ENCODE assay signal across 9 cellular contexts in the genomic region with DNA sequence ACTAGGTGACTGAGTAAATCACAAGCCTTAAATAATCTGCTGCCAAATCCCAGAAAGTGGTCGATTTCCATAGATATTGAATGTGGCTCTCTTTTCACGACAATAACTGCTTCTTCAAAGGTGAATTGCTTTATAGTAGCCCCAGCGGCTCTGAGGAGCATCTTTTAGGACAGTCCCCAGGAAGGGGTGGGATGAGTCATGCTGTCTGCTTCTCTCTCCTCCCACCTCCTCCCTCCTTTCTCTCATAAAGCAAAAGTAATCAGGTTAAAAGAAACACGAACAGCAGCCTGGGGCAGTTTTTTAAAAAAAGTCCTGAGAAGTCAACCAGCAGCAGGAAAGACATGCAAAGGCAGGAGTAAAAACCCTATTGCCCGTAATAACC. TPM values are rescaled to one million over a fixed set of nuclear protein-coding genes. Genes with fewer than 3 reads are reported as not detected.
DNase-seq lines count a peak whose midpoint lies in the region; ATAC-seq, FAIRE-seq and TF ChIP-seq lines count a peak whose summit lies in the region.
"Had no signal": no experiment of that assay in that cellular context is flagged by ENCODE, and none has a peak within 500 bp of the region (broad histone marks: within the 10 kb centered on the region; RNA-seq: fewer than 3 reads in every experiment).

No MANE protein-coding gene starts in this region.

- H4K5ac ChIP-seq in IMR-90 (ENCODE audit: low read depth, low read length) (no peak overlapping the region), H1 (ENCODE audit: insufficient read length, low read depth, low read length) (no peak overlapping the region)

- no peak overlapping the region for H3K18ac ChIP-seq in IMR-90 (ENCODE audit: low read depth, low read length)
- H3K18ac ChIP-seq in H1 (ENCODE audit: extremely low read depth, low read length), result no peak overlapping the region

- DNase-seq in COLO829 (ENCODE audit: low spot score), result peak; percentile 23
- DNase-seq in IMR-90, result peak; percentile 65
- peak; percentile 59 to 68 for DNase-seq in activated CD4-positive, alpha-beta T cell treated with anti-CD3 and anti-CD28 coated beads, Interleukin-2, amount 50 U/mL, for 48 hours
- DNase-seq in H1 (ENCODE audit: low read depth in 1 of 2, low spot score in 2 of 2), result no peak
- DNase-seq in gastrocnemius medialis, result no peak

- no peak overlapping the region for H2AFZ ChIP-seq in IMR-90 (replicated peaks; ENCODE audit: low read length, poor library complexity)
- H2AFZ ChIP-seq in H1 (ENCODE audit: low read length), result no peak overlapping the region

- H2BK5ac ChIP-seq in IMR-90 (ENCODE audit: low read depth, low read length, poor library complexity, severe bottlenecking), result no peak overlapping the region
- no peak overlapping the region for H2BK5ac ChIP-seq in H1 (ENCODE audit: low read depth, low read length)

- H3K56ac ChIP-seq in IMR-90 (ENCODE audit: extremely low read depth, insufficient read depth, low read length) (no peak overlapping the region), H1 (replicated peaks; ENCODE audit: insufficient read length, low read depth, low read length) (no peak overlapping the region)

- no peak for TF ChIP-seq POLR2A in IMR-90 (IDR thresholded peaks at IDR 0.05; ENCODE audit: low read depth, low read length)
- no peak for TF ChIP-seq POLR2A in H1 (IDR thresholded peaks at IDR 0.05; ENCODE audit: control extremely low read depth in 1 of 2, low read depth in 2 of 2, low read length in 2 of 2)
- TF ChIP-seq POLR2A in gastrocnemius medialis (IDR thresholded peaks at IDR 0.05), result no peak

- H3K4me1 ChIP-seq in IMR-90 (ENCODE audit: control insufficient read depth, insufficient read depth, low read length), result peaks cover 20% of the 10 kb centered on the region
- H3K4me1 ChIP-seq in H1 (replicated peaks in 1 of 4; ENCODE audit: control insufficient read depth in 3 of 4, insufficient read depth in 4 of 4, low read length in 3 of 4), result peaks cover 3 to 7% (median 4%) of the 10 kb centered on the region in 4 experiments; a peak in 5 of 7 replicates
- H3K4me1 ChIP-seq in gastrocnemius medialis, result peaks cover 22 to 31% of the 10 kb centered on the region in 2 donors

- CTCF ChIA-PET in IMR-90 (lab: Yijun Ruan, JAX), result no interaction called here
- CTCF ChIA-PET in H1 (lab: Charles Lee; ENCODE audit: partially characterized antibody), result interaction anchor here (1.5 kb wide), 1 partner anchor 27 kb away, joined by 5 read pairs; no protein-coding TSS in a partner anchor

- H2BK12ac ChIP-seq in H1 (ENCODE audit: low read depth, low read length), result no peak overlapping the region

- no peak overlapping the region for H3K14ac ChIP-seq in IMR-90 (replicated peaks; ENCODE audit: low read depth, low read length)
- no peak overlapping the region for H3K14ac ChIP-seq in H1 (ENCODE audit: insufficient read length)

- H3K36me3 ChIP-seq in IMR-90 (ENCODE audit: control insufficient read depth, insufficient read depth, low read length) (peaks cover 8% of the 10 kb centered on the region; the same call in 1 of the 2 replicates), H1 (ENCODE audit: control insufficient read depth in 2 of 4, insufficient read depth in 4 of 4, low read length in 3 of 4) (no peaks in the 10 kb centered on the region), gastrocnemius medialis (no peaks in the 10 kb centered on the region)

- no peak for TF ChIP-seq EP300 in H1 (IDR thresholded peaks at IDR 0.05; ENCODE audit: borderline replicate concordance in 1 of 2, low read depth in 2 of 2, low read length in 2 of 2)

- H2AK5ac ChIP-seq in IMR-90 (ENCODE audit: low read depth, low read length) (no peak overlapping the region), H1 (ENCODE audit: low read depth, low read length) (no peak overlapping the region)

- H3K27ac ChIP-seq in IMR-90 (ENCODE audit: insufficient read depth, low read length) (no peak overlapping the region), H1 (ENCODE audit: low read depth, low read length) (no peak overlapping the region), gastrocnemius medialis (peak overlapping the region in 3 of 4 donors; percentile 80 to 94 (median 89))

- H3K9me1 ChIP-seq in IMR-90 (ENCODE audit: insufficient read depth, low read length), result peaks cover 5% of the 10 kb centered on the region; the same call in 1 of the 2 replicates

- WGBS in IMR-90 (ENCODE audit: extremely low coverage in 2 of 2, insufficient read length in 1 of 2), 2 experiments, result 50% methylated on average over 1 of the region's 5 CpGs; no CpG with 5 or more reads in 1 of the 2 experiments
- 50% methylated on average over 5 of the region's 5 CpGs; no CpG with 5 or more reads in 1 of the 2 experiments for WGBS in H1 (ENCODE audit: extremely low coverage in 1 of 2, insufficient coverage in 1 of 2, insufficient read length in 1 of 2, insufficient replicate concordance in 2 of 2, low coverage in 1 of 2, low lambda C conversion rate in 2 of 2, missing lambda C conversion rate in 1 of 2), 2 experiments

- dilution Hi-C loops in IMR-90 (cut with HindIII; ENCODE audit: low sequenced_read_pairs, unreplicated experiment), result no loop called here

- no peak overlapping the region for H3K9ac ChIP-seq in IMR-90 (ENCODE audit: low read depth, low read length)
- no peak overlapping the region for H3K9ac ChIP-seq in H1 (replicated peaks in 1 of 4; ENCODE audit: extremely low read depth in 1 of 4, low read depth in 3 of 4, low read length in 3 of 4)

- TF ChIP-seq RAD21 in IMR-90 (IDR thresholded peaks at IDR 0.05; ENCODE audit: low read length) (no peak), H1 (IDR thresholded peaks at IDR 0.05 in 1 of 2, conservative IDR thresholded peaks at IDR 0.05 in 1 of 2; ENCODE audit: low read depth in 2 of 2, low read length in 2 of 2) (no peak)

- H3K79me1 ChIP-seq in IMR-90 (ENCODE audit: low read depth in 1 of 2, low read length in 2 of 2) (peaks cover 12 to 58% of the 10 kb centered on the region in 2 experiments), H1 (ENCODE audit: low read depth, low read length) (no peaks in the 10 kb centered on the region; the same call in 1 of the 2 replicates)

- H3K4me2 ChIP-seq in IMR-90 (ENCODE audit: low read depth, low read length), result peak overlapping the region; percentile 71
- H3K4me2 ChIP-seq in H1 (ENCODE audit: insufficient read depth in 1 of 2, low read depth in 2 of 2, low read length in 2 of 2), result no peak overlapping the region

- in situ Hi-C loops in IMR-90 (cut with MboI; ENCODE audit: low sequenced_read_pairs), result no loop called here
- in situ Hi-C loops in gastrocnemius medialis (cut with MboI; ENCODE audit: low sequenced_read_pairs in 4 of 4), result no loop called here

- no peaks in the 10 kb centered on the region for H3K79me2 ChIP-seq in H1 (ENCODE audit: control insufficient read depth in 1 of 2, insufficient read depth in 2 of 2, low read length in 2 of 2)

- ATAC-seq in IMR-90 (ENCODE audit: low read depth) (peak; percentile 8; the same call in 1 of the 2 replicates), gastrocnemius medialis (no peak), GM18498 (IDR thresholded peaks at IDR 0.05; ENCODE audit: unreplicated experiment) (no peak), HG03139 (IDR thresholded peaks at IDR 0.05; ENCODE audit: unreplicated experiment) (no peak), GM21619 (IDR thresholded peaks at IDR 0.05; ENCODE audit: unreplicated experiment) (no peak)

- H2AK9ac ChIP-seq in IMR-90 (replicated peaks; ENCODE audit: low read depth, low read length, poor library complexity), result no peak overlapping the region

- peaks cover 15% of the 10 kb centered on the region; the same call in 1 of the 2 replicates for H4K20me1 ChIP-seq in IMR-90 (ENCODE audit: insufficient read depth, low read length)
- no peaks in the 10 kb centered on the region for H4K20me1 ChIP-seq in H1 (replicated peaks in 1 of 2; ENCODE audit: control insufficient read depth in 1 of 2, insufficient read depth in 2 of 2, low read length in 2 of 2)

- no peak overlapping the region for H4K91ac ChIP-seq in IMR-90 (ENCODE audit: insufficient read depth, low read depth, low read length)
- no peak overlapping the region for H4K91ac ChIP-seq in H1 (replicated peaks; ENCODE audit: insufficient read length, low read length)

- no TSS peak for BruUV-seq in IMR-90 (replicated peaks; lab: Mats Ljungman, UMichigan)

- POLR2A ChIA-PET in IMR-90 (lab: Charles Lee; ENCODE audit: unreplicated experiment) (no interaction called here), H1 (lab: Charles Lee; ENCODE audit: partially characterized antibody) (no interaction called here)

- no peak overlapping the region for H2BK120ac ChIP-seq in IMR-90 (ENCODE audit: low read depth, low read length)
- H2BK120ac ChIP-seq in H1 (replicated peaks; ENCODE audit: low read depth, low read length), result no peak overlapping the region

- H2BK20ac ChIP-seq in IMR-90 (ENCODE audit: low read depth, low read length) (0 out of 2 replicates have a peak overlapping the region, but pooled peaks have one; percentile 1), H1 (ENCODE audit: low read length) (no peak overlapping the region)

- TF ChIP-seq CTCF in IMR-90 (conservative IDR thresholded peaks at IDR 0.05; ENCODE audit: low read depth, low read length), result no peak
- TF ChIP-seq CTCF in H1 (IDR thresholded peaks at IDR 0.05; ENCODE audit: control extremely low read depth in 1 of 3, insufficient read depth in 1 of 3, low read depth in 1 of 3, low read length in 3 of 3), result no peak
- no peak for TF ChIP-seq CTCF in gastrocnemius medialis (IDR thresholded peaks at IDR 0.05 in 4 of 5, conservative IDR thresholded peaks at IDR 0.05 in 1 of 5)

- no peaks in the 10 kb centered on the region for H3K27me3 ChIP-seq in IMR-90 (ENCODE audit: control insufficient read depth, insufficient read depth, low read length)
- H3K27me3 ChIP-seq in H1 (replicated peaks in 1 of 4; ENCODE audit: control insufficient read depth in 3 of 4, extremely low read depth in 1 of 4, insufficient read depth in 3 of 4, low read length in 3 of 4), result peaks cover 0 to 14% (median 7%) of the 10 kb centered on the region in 4 experiments; a peak in 4 of 7 replicates
- H3K27me3 ChIP-seq in gastrocnemius medialis, result no peaks in the 10 kb centered on the region

- H3K23ac ChIP-seq in IMR-90 (ENCODE audit: low read depth, low read length) (no peak overlapping the region), H1 (ENCODE audit: insufficient read length) (no peak overlapping the region)

- H4K8ac ChIP-seq in IMR-90 (ENCODE audit: low read depth in 2 of 2, low read length in 2 of 2) (no peak overlapping the region), H1 (ENCODE audit: extremely low read depth, insufficient read depth, low read length) (no peak overlapping the region)

- intact Hi-C loops in IMR-90 (cut with micrococcal nuclease) (no loop called here), gastrocnemius medialis (cut with DNase I; ENCODE audit: low total_unique reads) (no loop called here)

- H3K23me2 ChIP-seq in H1 (ENCODE audit: low read depth, low read length), result peaks cover 5% of the 10 kb centered on the region

- no peak overlapping the region for H3K4me3 ChIP-seq in IMR-90 (ENCODE audit: insufficient read depth, low read depth, low read length)
- no peak overlapping the region for H3K4me3 ChIP-seq in H1 (ENCODE audit: extremely low read depth in 1 of 4, insufficient read depth in 2 of 4, low read depth in 3 of 4, low read length in 4 of 4)
- no peak overlapping the region for H3K4me3 ChIP-seq in gastrocnemius medialis

- H3K4ac ChIP-seq in IMR-90 (ENCODE audit: low read depth, low read length) (peak overlapping the region; percentile 37; the same call in 1 of the 2 replicates), H1 (replicated peaks; ENCODE audit: insufficient read length, low read depth, low read length) (no peak overlapping the region)

- FAIRE-seq in H1 (lab: Jason Lieb, UNC), result no peak
- FAIRE-seq: islet of Langerhans had no signal

- no peaks in the 10 kb centered on the region for H3K9me3 ChIP-seq in IMR-90 (ENCODE audit: control insufficient read depth, insufficient read depth, low read length)
- H3K9me3 ChIP-seq in H1 (ENCODE audit: insufficient read depth in 2 of 2, low read depth in 1 of 2, low read length in 1 of 2), result no peaks in the 10 kb centered on the region
- no peaks in the 10 kb centered on the region for H3K9me3 ChIP-seq in gastrocnemius medialis

- H2BK15ac ChIP-seq in IMR-90 (ENCODE audit: low read depth, low read length), result no peak overlapping the region
- no peak overlapping the region for H2BK15ac ChIP-seq in H1 (ENCODE audit: low read length)

RNA-seq across cellular contexts. Expression of a gene that starts 1.8 kb away (rescaled TPM):
- 9.5 and 10.3 TPM in 2 replicates for total RNA-seq in IMR-90 (2012; rRNA removed)
- polyA plus RNA-seq in IMR-90 (2012; rRNA removed), result 9.5 and 11.4 TPM in 2 replicates
- polyA plus RNA-seq in IMR-90 (2012; cell fraction: cytosol; rRNA removed), result 5.7 and 7.2 TPM in 2 replicates
- polyA plus RNA-seq in IMR-90 (2012; cell fraction: nucleus; rRNA removed; ENCODE audit: low replicate concordance), result 10.8 and 15.5 TPM in 2 replicates
- 5.8 and 6.1 TPM in 2 replicates for total RNA-seq in H1 (2021; fragmentation: NEBNext Ultra II Directional; extraction: Animal tissue kit (Norgen Biotek cat#: 25700))
- polyA plus RNA-seq in H1 (2011; rRNA removed), result 2.1 and 3.6 TPM in 2 replicates
- 2.9 TPM for polyA plus RNA-seq in H1 (2011; cell fraction: cytosol; rRNA removed)
- polyA plus RNA-seq in H1 (2011; cell fraction: nucleus; rRNA removed), result 4.0 TPM
- 3.0 to 5.0 TPM (median 4.1 TPM) in 4 replicates for polyA plus RNA-seq in H1 (2012, experiment 1 of 2)
- 8.6 TPM for polyA plus RNA-seq in H1 (2012, experiment 2 of 2)
- 3.0 TPM for polyA plus RNA-seq in H1 (2013, experiment 1 of 2)
- polyA plus RNA-seq in H1 (2013, experiment 2 of 2), result 3.0 TPM
- polyA minus RNA-seq in H1 (2011; rRNA and poly(A)+ RNA removed), result 7.2 and 7.6 TPM in 2 replicates
- 2.6 TPM for polyA minus RNA-seq in H1 (2011; cell fraction: cytosol; rRNA and poly(A)+ RNA removed)
- polyA minus RNA-seq in H1 (2011; cell fraction: nucleus; rRNA and poly(A)+ RNA removed), result 3.6 TPM
- total RNA-seq in gastrocnemius medialis, result 10 to 100 TPM in 3 of 4 donors, 1 to 10 TPM in 1; 8.2 to 22.4 (median 21.4) TPM

RNA-seq across cellular contexts. Expression of a gene that starts 18.1 kb away (rescaled TPM):
- total RNA-seq in IMR-90 (2012; rRNA removed) (80.1 and 81.1 TPM in 2 replicates), gastrocnemius medialis (10 to 100 TPM; 55.0 to 93.5 (median 68.4) TPM)
- polyA plus RNA-seq in IMR-90 (2012; rRNA removed) (97.1 and 104 TPM in 2 replicates), H1 (2011; rRNA removed) (56.3 and 125 TPM in 2 replicates)
- 86.7 and 88.8 TPM in 2 replicates for polyA plus RNA-seq in IMR-90 (2012; cell fraction: cytosol; rRNA removed)
- 63.2 and 114 TPM in 2 replicates for polyA plus RNA-seq in IMR-90 (2012; cell fraction: nucleus; rRNA removed; ENCODE audit: low replicate concordance)
- 40.5 and 43.5 TPM in 2 replicates for total RNA-seq in H1 (2021; fragmentation: NEBNext Ultra II Directional; extraction: Animal tissue kit (Norgen Biotek cat#: 25700))
- 45.4 TPM for polyA plus RNA-seq in H1 (2011; cell fraction: cytosol; rRNA removed)
- polyA plus RNA-seq in H1 (2011; cell fraction: nucleus; rRNA removed), result 67.9 TPM
- 28.9 to 38.4 TPM (median 30.3 TPM) in 4 replicates for polyA plus RNA-seq in H1 (2012, experiment 1 of 2)
- 19.1 TPM for polyA plus RNA-seq in H1 (2012, experiment 2 of 2)
- polyA plus RNA-seq in H1 (2013, experiment 1 of 2), result 31.1 TPM
- polyA plus RNA-seq in H1 (2013, experiment 2 of 2), result 32.2 TPM
- polyA minus RNA-seq in H1 (2011; rRNA and poly(A)+ RNA removed), result 46.1 and 48.2 TPM in 2 replicates
- 21.2 TPM for polyA minus RNA-seq in H1 (2011; cell fraction: cytosol; rRNA and poly(A)+ RNA removed)
- 19.7 TPM for polyA minus RNA-seq in H1 (2011; cell fraction: nucleus; rRNA and poly(A)+ RNA removed)

Comparison
In these comparisons a context has a peak if more than half of its experiments do, and no peak if none do; other contexts are left out.
1. DNase-seq: peak in COLO829 (single experiment), IMR-90 (single experiment) and activated CD4-positive, alpha-beta T cell treated with anti-CD3 and anti-CD28 coated beads, Interleukin-2, amount 50 U/mL, for 48 hours (2 of 2); none in H1 (0 of 2) and gastrocnemius medialis (0 of 2).
2. H3K27ac ChIP-seq: peak in gastrocnemius medialis (3 of 4); none in IMR-90 (single experiment) and H1 (single experiment).